ENCODE assay signal across 1 cellular context in the genomic region with DNA sequence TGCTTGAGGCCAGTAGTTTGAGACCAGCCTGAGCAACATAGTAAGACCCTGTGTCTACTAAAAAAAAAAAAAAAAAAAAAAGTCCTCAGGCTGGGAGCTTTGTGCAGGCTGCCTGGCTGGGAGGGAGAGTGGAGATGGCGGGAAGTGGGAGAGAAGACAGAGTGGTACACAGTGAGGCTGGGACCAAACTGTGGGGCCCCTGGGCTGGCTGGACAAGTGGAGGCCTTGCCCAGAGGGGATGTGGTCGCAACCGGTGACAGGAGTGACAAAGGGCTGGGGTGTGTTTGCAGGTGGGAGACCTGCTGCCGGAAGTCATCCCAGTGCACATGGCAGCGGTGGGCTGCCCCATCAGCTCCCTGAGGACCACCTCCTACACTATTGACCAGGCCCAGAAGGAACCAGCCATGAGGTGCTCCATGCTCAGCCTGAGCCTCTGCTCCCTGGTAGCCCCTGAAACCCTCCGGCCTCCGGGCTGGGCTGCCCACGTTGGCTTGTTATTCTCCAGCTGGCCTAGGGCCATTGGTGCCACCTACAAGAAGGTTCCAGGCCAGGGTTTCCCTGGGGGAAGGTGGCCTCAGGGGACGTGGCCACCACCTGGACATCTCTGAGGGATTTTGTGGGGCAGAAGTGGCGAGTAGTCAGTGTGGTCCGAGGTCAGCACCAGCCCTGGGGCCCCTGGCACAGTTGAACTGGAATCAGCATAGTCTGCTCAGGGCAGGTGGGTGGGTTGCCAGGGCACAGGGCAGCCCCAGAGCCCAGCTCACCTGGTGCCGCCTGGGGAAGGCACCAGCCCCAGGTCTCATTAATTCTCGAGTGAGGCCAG.
TF ChIP-seq lines count a peak whose summit lies in the region.

No MANE protein-coding gene starts in this region.

TF ChIP-seq in WTC11, 78 proteins besides CTCF, POLR2A, EP300 and RAD21 (continued from another document):
- TF ChIP-seq IRF2 (CRISPR knock-in tag; IDR thresholded peaks at IDR 0.05; ENCODE audit: borderline replicate concordance, low read depth), result no peak
- TF ChIP-seq CREM (CRISPR knock-in tag; IDR thresholded peaks at IDR 0.05), result no peak
- no peak for TF ChIP-seq TEAD4 (CRISPR knock-in tag; IDR thresholded peaks at IDR 0.05)
- no peak for TF ChIP-seq NFYB (CRISPR knock-in tag; conservative IDR thresholded peaks at IDR 0.05; ENCODE audit: low read depth)
- TF ChIP-seq NR2C2 (CRISPR knock-in tag; IDR thresholded peaks at IDR 0.05), result no peak
- TF ChIP-seq ATF1 (CRISPR knock-in tag; IDR thresholded peaks at IDR 0.05), result no peak
- TF ChIP-seq, protein P1, sequence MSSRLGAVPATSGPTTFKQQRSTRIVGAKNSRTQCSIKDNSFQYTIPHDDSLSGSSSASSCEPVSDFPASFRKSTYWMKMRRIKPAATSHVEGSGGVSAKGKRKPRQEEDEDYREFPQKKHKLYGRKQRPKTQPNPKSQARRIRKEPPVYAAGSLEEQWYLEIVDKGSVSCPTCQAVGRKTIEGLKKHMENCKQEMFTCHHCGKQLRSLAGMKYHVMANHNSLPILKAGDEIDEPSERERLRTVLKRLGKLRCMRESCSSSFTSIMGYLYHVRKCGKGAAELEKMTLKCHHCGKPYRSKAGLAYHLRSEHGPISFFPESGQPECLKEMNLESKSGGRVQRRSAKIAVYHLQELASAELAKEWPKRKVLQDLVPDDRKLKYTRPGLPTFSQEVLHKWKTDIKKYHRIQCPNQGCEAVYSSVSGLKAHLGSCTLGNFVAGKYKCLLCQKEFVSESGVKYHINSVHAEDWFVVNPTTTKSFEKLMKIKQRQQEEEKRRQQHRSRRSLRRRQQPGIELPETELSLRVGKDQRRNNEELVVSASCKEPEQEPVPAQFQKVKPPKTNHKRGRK (CRISPR knock-in tag; IDR thresholded peaks at IDR 0.05; ENCODE audit: borderline replicate concordance), result no peak
- TF ChIP-seq, protein P2, sequence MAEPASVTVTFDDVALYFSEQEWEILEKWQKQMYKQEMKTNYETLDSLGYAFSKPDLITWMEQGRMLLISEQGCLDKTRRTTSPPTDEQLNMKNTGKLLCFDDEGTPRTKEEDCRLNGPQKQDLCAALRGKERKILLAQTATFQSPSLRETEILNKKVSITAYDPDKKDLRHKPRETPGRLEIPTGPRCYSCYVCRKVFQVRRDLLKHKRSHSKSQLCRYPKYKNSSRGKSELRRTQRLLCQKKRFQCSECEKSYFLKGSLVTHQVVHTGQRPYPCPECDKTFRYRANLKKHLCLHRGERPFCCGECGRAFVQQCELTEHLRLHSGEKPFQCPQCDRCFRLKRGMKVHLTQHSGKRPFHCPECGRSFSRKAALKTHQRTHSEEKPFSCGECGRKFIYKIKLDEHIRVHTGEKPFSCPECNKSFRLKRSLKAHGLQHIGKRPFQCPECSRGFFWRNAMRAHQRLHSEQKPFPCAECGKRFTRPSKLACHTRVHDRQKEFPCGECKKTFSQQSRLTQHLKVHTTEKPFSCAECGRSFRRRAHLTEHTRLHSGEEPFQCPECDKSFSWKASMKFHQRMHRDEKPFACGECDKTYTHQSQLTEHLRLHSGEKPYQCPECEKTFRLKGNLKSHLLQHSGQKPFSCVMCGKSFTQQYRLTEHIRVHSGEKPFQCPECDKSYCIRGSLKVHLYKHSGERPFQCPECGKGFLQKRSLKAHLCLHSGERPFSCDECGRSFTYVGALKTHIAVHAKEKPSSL (CRISPR knock-in tag; conservative IDR thresholded peaks at IDR 0.05), result no peak
- TF ChIP-seq HMGA2 (CRISPR knock-in tag; IDR thresholded peaks at IDR 0.05), result no peak
- TF ChIP-seq SMAD4 (CRISPR knock-in tag; IDR thresholded peaks at IDR 0.05), result no peak
- no peak for TF ChIP-seq CREB1 (CRISPR knock-in tag; IDR thresholded peaks at IDR 0.05)
- TF ChIP-seq OVOL2 (CRISPR knock-in tag; IDR thresholded peaks at IDR 0.05; ENCODE audit: borderline replicate concordance), result no peak
- no peak for TF ChIP-seq ETV6 (CRISPR knock-in tag; IDR thresholded peaks at IDR 0.05)
